ENCODE assay signal across 19 cellular contexts in the genomic region with DNA sequence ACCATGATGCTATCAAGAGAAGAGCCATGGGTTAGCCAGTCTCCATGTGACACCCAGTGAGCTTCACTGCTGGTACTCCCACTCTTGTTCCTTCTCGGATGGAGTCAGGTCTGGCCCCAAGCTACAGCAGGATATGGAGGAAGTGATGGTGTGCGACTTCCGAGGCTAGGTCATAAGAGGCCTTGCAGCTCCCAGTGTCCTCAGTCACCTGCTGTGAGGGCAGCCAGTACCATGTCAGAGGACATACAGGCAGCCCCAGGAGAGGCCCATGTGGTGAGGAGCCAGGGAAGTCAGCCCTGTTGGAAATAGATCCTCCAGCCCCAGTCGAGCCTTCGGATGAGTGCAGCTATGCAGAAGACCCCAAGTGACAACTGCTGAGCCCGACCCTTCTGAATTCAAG.
DNase-seq lines count a peak whose midpoint lies in the region; ATAC-seq and TF ChIP-seq lines count a peak whose summit lies in the region.
"Had no signal": no experiment of that assay in that cellular context is flagged by ENCODE, and none has a peak within 500 bp of the region (broad histone marks: within the 10 kb centered on the region; RNA-seq: fewer than 3 reads in every experiment).

No MANE protein-coding gene starts in this region.

- H3K4me1 ChIP-seq in esophagus muscularis mucosa (no peaks in the 10 kb centered on the region), osteoblast (ENCODE audit: insufficient read depth, low read length) (no peaks in the 10 kb centered on the region)
- H3K4me1 ChIP-seq: BLaER1 treated with 17β-estradiol and CSF1 and Interleukin-3, amounts not matched to agents 10 nM and 100 nM; HAP-1 had no signal

- H3K4me1 Mint-ChIP-seq in stimulated activated naive CD8-positive, alpha-beta T cell treated with anti-CD3 and anti-CD28 coated beads, Interleukin-15, amount 100 ng/mL, for 72 hours, result no peaks in the 10 kb centered on the region
- H3K4me1 Mint-ChIP-seq: B cell had no signal

- TF ChIP-seq EP300 in esophagus muscularis mucosa (IDR thresholded peaks at IDR 0.05), result no peak

- intact Hi-C loops in esophagus muscularis mucosa (cut with DNase I), result no loop called here

- peaks cover 0 to 15% (median 8%) of the 10 kb centered on the region in 4 donors for H3K9me3 ChIP-seq in esophagus muscularis mucosa
- no peaks in the 10 kb centered on the region for H3K9me3 ChIP-seq in osteoblast (ENCODE audit: low read depth, low read length)
- H3K9me3 ChIP-seq: HAP-1 had no signal

- H3K9me3 Mint-ChIP-seq in stimulated activated naive CD8-positive, alpha-beta T cell treated with anti-CD3 and anti-CD28 coated beads, Interleukin-15, amount 100 ng/mL, for 72 hours, result peaks cover 24 to 66% of the 10 kb centered on the region in 2 donors

- TF ChIP-seq CTCF in esophagus muscularis mucosa (IDR thresholded peaks at IDR 0.05) (no peak), osteoblast (IDR thresholded peaks at IDR 0.05; ENCODE audit: extremely low read depth, low read depth, low read length) (no peak)

- no peak overlapping the region for H3K4me2 ChIP-seq in osteoblast (ENCODE audit: insufficient read depth, low read length)
- H3K4me2 ChIP-seq: BLaER1 treated with 17β-estradiol and CSF1 and Interleukin-3, amounts not matched to agents 10 nM and 100 nM had no signal

- WGBS in esophagus muscularis mucosa, result 93% methylated on average over 3 of the region's 6 CpGs

- H2AFZ ChIP-seq in osteoblast (ENCODE audit: low read length), result no peak overlapping the region

- H3K27ac Mint-ChIP-seq in stimulated activated naive CD8-positive, alpha-beta T cell treated with anti-CD3 and anti-CD28 coated beads, Interleukin-15, amount 100 ng/mL, for 72 hours, result no peak overlapping the region
- H3K27ac Mint-ChIP-seq: B cell; CD8-positive, alpha-beta T cell had no signal

- H4K20me1 ChIP-seq in osteoblast (ENCODE audit: insufficient read depth, low read length), result no peaks in the 10 kb centered on the region
- H4K20me1 ChIP-seq: BLaER1 treated with 17β-estradiol and CSF1 and Interleukin-3, amounts not matched to agents 10 nM and 100 nM had no signal

- no peak overlapping the region for H3K4me3 ChIP-seq in esophagus muscularis mucosa
- no peak overlapping the region for H3K4me3 ChIP-seq in osteoblast (ENCODE audit: insufficient read depth, low read length)
- H3K4me3 ChIP-seq: BLaER1 treated with 17β-estradiol and CSF1 and Interleukin-3, amounts not matched to agents 10 nM and 100 nM; GM12878; HAP-1 had no signal

- ATAC-seq in stimulated activated naive CD8-positive, alpha-beta T cell treated with anti-CD3 and anti-CD28 coated beads, Interleukin-15, Interleukin-2, amounts not matched to agents 100 U/mL and 50 U/mL, for 24 hours, result peak; percentile 22
- ATAC-seq in stimulated activated naive CD8-positive, alpha-beta T cell treated with anti-CD3 and anti-CD28 coated beads, Interleukin-15, amount 100 ng/mL, for 72 hours, result no peak
- ATAC-seq in HG02642 (IDR thresholded peaks at IDR 0.05; ENCODE audit: poor library complexity, unreplicated experiment), result no peak
- ATAC-seq in HG02870 (IDR thresholded peaks at IDR 0.05; ENCODE audit: unreplicated experiment), result no peak
- ATAC-seq: CD8-positive, alpha-beta T cell; GM12878 had no signal

- no peaks in the 10 kb centered on the region for H3K27me3 Mint-ChIP-seq in stimulated activated naive CD8-positive, alpha-beta T cell treated with anti-CD3 and anti-CD28 coated beads, Interleukin-15, amount 100 ng/mL, for 72 hours
- H3K27me3 Mint-ChIP-seq: B cell had no signal

- H3K4me3 Mint-ChIP-seq in stimulated activated naive CD8-positive, alpha-beta T cell treated with anti-CD3 and anti-CD28 coated beads, Interleukin-15, amount 100 ng/mL, for 72 hours, result no peak overlapping the region
- H3K4me3 Mint-ChIP-seq: B cell; CD8-positive, alpha-beta T cell had no signal

- no peaks in the 10 kb centered on the region for H3K79me2 ChIP-seq in osteoblast (ENCODE audit: insufficient read depth, low read length)

- H3K27ac ChIP-seq in esophagus muscularis mucosa (replicated peaks in 1 of 4), result no peak overlapping the region
- H3K27ac ChIP-seq in osteoblast (ENCODE audit: low read depth, low read length), result no peak overlapping the region
- H3K27ac ChIP-seq: BLaER1 treated with 17β-estradiol and CSF1 and Interleukin-3, amounts not matched to agents 10 nM and 100 nM; HL-60 had no signal

- TF ChIP-seq POLR2A in esophagus muscularis mucosa (IDR thresholded peaks at IDR 0.05; ENCODE audit: low read depth), result no peak

- H3K27me3 ChIP-seq in esophagus muscularis mucosa (no peaks in the 10 kb centered on the region), osteoblast (ENCODE audit: insufficient read depth, low read length) (no peaks in the 10 kb centered on the region)
- H3K27me3 ChIP-seq: BLaER1 treated with 17β-estradiol and CSF1 and Interleukin-3, amounts not matched to agents 10 nM and 100 nM had no signal

- no peak for DNase-seq in stimulated activated naive CD8-positive, alpha-beta T cell treated with anti-CD3 and anti-CD28 coated beads, Interleukin-15, Interleukin-2, amounts not matched to agents 100 U/mL and 50 U/mL, for 24 hours
- no peak for DNase-seq in stimulated activated naive CD8-positive, alpha-beta T cell treated with anti-CD3 and anti-CD28 coated beads, Interleukin-15, amount 100 ng/mL, for 72 hours
- DNase-seq in esophagus muscularis mucosa (ENCODE audit: extremely low spot score) (peak; percentile 55), osteoblast (ENCODE audit: insufficient read length, low spot score, missing footprints) (peak; percentile 54), SW 1271 (lab: John Stamatoyannopoulos, UW) (no peak)
- DNase-seq: 8988T; Calu3; CD8-positive, alpha-beta T cell; DMS 273 treated with DMSO at 0.1 percent for 48 hours; DMS53; DND-41; EL had no signal

- H3K36me3 ChIP-seq in esophagus muscularis mucosa (peaks cover 0 to 14% (median 0%) of the 10 kb centered on the region in 4 donors), osteoblast (ENCODE audit: insufficient read depth, low read length) (no peaks in the 10 kb centered on the region)
- H3K36me3 ChIP-seq: HAP-1 had no signal

Comparison
In these comparisons a context has a peak if more than half of its experiments do, and no peak if none do; other contexts are left out.
1. DNase-seq: peak in esophagus muscularis mucosa (single experiment) and osteoblast (single experiment); none in stimulated activated naive CD8-positive, alpha-beta T cell treated with anti-CD3 and anti-CD28 coated beads, Interleukin-15, Interleukin-2, amounts not matched to agents 100 U/mL and 50 U/mL, for 24 hours (single experiment), stimulated activated naive CD8-positive, alpha-beta T cell treated with anti-CD3 and anti-CD28 coated beads, Interleukin-15, amount 100 ng/mL, for 72 hours (0 of 2) and SW 1271 (0 of 2).